In genomic region chr19:6731822-6732221, GRCh38 we compare ENCODE assay signal across 25 cellular contexts. TPM values are rescaled to one million over a fixed set of nuclear protein-coding genes. Genes with fewer than 3 reads are reported as not detected.
"Had no signal": no experiment of that assay in that cellular context is flagged by ENCODE, and none has a peak within 500 bp of the region (broad histone marks: within the 10 kb centered on the region; RNA-seq: fewer than 3 reads in every experiment).

No MANE protein-coding gene starts in this region.

- H3K27ac ChIP-seq: VCaP had no signal

- ATAC-seq: activated CD4-positive, alpha-beta T cell treated with anti-CD3 and anti-CD28 coated beads for 36 hours; activated T-helper 17 cell treated with anti-CD3 and anti-CD28 coated beads, Interleukin-2, amount 50 U/mL, for 72 hours; T-cell had no signal

- DNase-seq: activated CD4-positive, alpha-beta memory T cell treated with anti-CD3 and anti-CD28 coated beads, Interleukin-2, amount 10 ng/mL, durations not matched to agents 7 days and 5 days; activated CD4-positive, alpha-beta T cell treated with anti-CD3 and anti-CD28 coated beads for 36 hours; activated CD4-positive, alpha-beta T cell treated with anti-CD3 and anti-CD28 coated beads, Interleukin-2, amount 50 U/mL, for 1 hour; activated CD4-positive, CD25-positive, alpha-beta regulatory T cell; activated gamma-delta T cell; activated T-cell treated with anti-CD3 and anti-CD28 coated beads for 4 hours; activated T-cell treated with anti-CD3 and anti-CD28 coated beads, Interleukin-2, amount 50 U/mL, for 48 hours; amygdala; Karpas-422; NCI-H1105 treated with DMSO at 0.1 percent for 48 hours; NCI-H1436 treated with DMSO at 0.1 percent for 48 hours; NCI-H187; NCI-H2081; NCI-H446; NCI-H524; Peyer's patch; SHP77 treated with DMSO at 0.1 percent for 48 hours; T-cell; T-helper 2 cell; T1000 had no signal

- FAIRE-seq: astrocyte, TTC549 had no signal

- H3K9me3 ChIP-seq: Peyer's patch had no signal

- H3K27me3 ChIP-seq: Peyer's patch had no signal

- H3K4me3 ChIP-seq: Peyer's patch had no signal

RNA-seq across cellular contexts. Expression of gene C3, which starts 11.4 kb away (rescaled TPM):
- total RNA-seq: SK-MEL-5 had no signal

RNA-seq across cellular contexts. Expression of gene VAV1, which starts 40.7 kb away (rescaled TPM):
- total RNA-seq: astrocyte, SK-MEL-5 had no signal
